8 cellular contexts compared by ENCODE assay signal in genomic region chr20:43590392-43591303, GRCh38. TPM values are rescaled to one million over a fixed set of nuclear protein-coding genes. Genes with fewer than 3 reads are reported as not detected.
DNase-seq lines count a peak whose midpoint lies in the region; ATAC-seq lines count a peak whose summit lies in the region.

Gene IFT52 (plus strand): TSS chr20:43590937. CDS start chr20:43594699, 3,762 bp downstream.

- CTCF ChIA-PET in naive thymus-derived CD4-positive, alpha-beta T cell (lab: Charles Lee): interaction anchor here (0.5 kb wide), 1 partner anchor 68 kb away, joined by 4 read pairs; no protein-coding TSS in a partner anchor

- H3K4me3 ChIP-seq in naive thymus-derived CD4-positive, alpha-beta T cell (ENCODE audit: low read length): peak within 1 kb of the TSS; percentile 90

- H3K4me3 Mint-ChIP-seq in naive thymus-derived CD4-positive, alpha-beta T cell: peak within 1 kb of the TSS; percentile 90 to 97 (median 94)
- peak within 1 kb of the TSS; percentile 94 to 97 for H3K4me3 Mint-ChIP-seq in stimulated activated naive B cell treated with anti-CD40 and anti-IgM and Interleukin-4, amounts not matched to agents 10 μg/mL and 1 μg/mL and 100 μg/mL, for 72 hours

- peaks cover 4 to 9% (median 7%) of the 10 kb centered on the region in 5 donors for H3K36me3 Mint-ChIP-seq in naive thymus-derived CD4-positive, alpha-beta T cell
- H3K36me3 Mint-ChIP-seq in stimulated activated naive B cell treated with anti-CD40 and anti-IgM and Interleukin-4, amounts not matched to agents 10 μg/mL and 1 μg/mL and 100 μg/mL, for 72 hours: peaks cover 7 to 11% of the 10 kb centered on the region in 2 donors

- peak within 1 kb of the TSS; percentile 91 to 98 (median 97) for H3K27ac Mint-ChIP-seq in naive thymus-derived CD4-positive, alpha-beta T cell
- H3K27ac Mint-ChIP-seq in stimulated activated naive B cell treated with anti-CD40 and anti-IgM and Interleukin-4, amounts not matched to agents 10 μg/mL and 1 μg/mL and 100 μg/mL, for 72 hours: peak within 1 kb of the TSS; percentile 96

- peaks cover 5 to 10% of the 10 kb centered on the region in 2 donors for H3K4me1 ChIP-seq in naive thymus-derived CD4-positive, alpha-beta T cell (ENCODE audit: control insufficient read depth in 2 of 2, insufficient read depth in 2 of 2, low read length in 2 of 2)

- peak; percentile 98 for ATAC-seq in GM21825 (IDR thresholded peaks at IDR 0.05; ENCODE audit: unreplicated experiment)
- peak; percentile 98 for ATAC-seq in naive thymus-derived CD4-positive, alpha-beta T cell
- ATAC-seq in stimulated activated naive B cell treated with anti-CD40 and anti-IgM and Interleukin-4, amounts not matched to agents 10 μg/mL and 1 μg/mL and 100 μg/mL, for 72 hours (replicated peaks): peak; percentile 99

- H3K4me1 Mint-ChIP-seq in naive thymus-derived CD4-positive, alpha-beta T cell: peaks cover 17 to 21% (median 21%) of the 10 kb centered on the region in 7 donors
- peaks cover 6 to 18% of the 10 kb centered on the region in 2 donors for H3K4me1 Mint-ChIP-seq in stimulated activated naive B cell treated with anti-CD40 and anti-IgM and Interleukin-4, amounts not matched to agents 10 μg/mL and 1 μg/mL and 100 μg/mL, for 72 hours

- H3K9me3 ChIP-seq in naive thymus-derived CD4-positive, alpha-beta T cell (ENCODE audit: control insufficient read depth in 2 of 3, low read length in 3 of 3): no peaks in the 10 kb centered on the region

- POLR2A ChIA-PET in naive thymus-derived CD4-positive, alpha-beta T cell (lab: Charles Lee): interaction anchor here (0.6 to 1.3 kb wide), 4 partner anchors 72 to 133 kb away, joined by 3 to 9 read pairs (median 3); partner anchors contain the start of gene SRSF6

- H3K27me3 ChIP-seq in naive thymus-derived CD4-positive, alpha-beta T cell (ENCODE audit: control insufficient read depth in 2 of 2, insufficient read depth in 2 of 2, low read length in 2 of 2): no peaks in the 10 kb centered on the region

- peaks cover 0 to 4% (median 0%) of the 10 kb centered on the region in 3 experiments for H3K36me3 ChIP-seq in naive thymus-derived CD4-positive, alpha-beta T cell (ENCODE audit: control insufficient read depth in 2 of 3, insufficient read depth in 3 of 3, low read length in 3 of 3)

- H3K27me3 Mint-ChIP-seq in naive thymus-derived CD4-positive, alpha-beta T cell: peaks cover 0 to 5% (median 0%) of the 10 kb centered on the region in 5 donors
- H3K27me3 Mint-ChIP-seq in stimulated activated naive B cell treated with anti-CD40 and anti-IgM and Interleukin-4, amounts not matched to agents 10 μg/mL and 1 μg/mL and 100 μg/mL, for 72 hours: peaks cover 0 to 6% of the 10 kb centered on the region in 2 donors

- H3K9me3 Mint-ChIP-seq in naive thymus-derived CD4-positive, alpha-beta T cell: no peaks in the 10 kb centered on the region
- no peaks in the 10 kb centered on the region for H3K9me3 Mint-ChIP-seq in stimulated activated naive B cell treated with anti-CD40 and anti-IgM and Interleukin-4, amounts not matched to agents 10 μg/mL and 1 μg/mL and 100 μg/mL, for 72 hours

- H3K27ac ChIP-seq in naive thymus-derived CD4-positive, alpha-beta T cell (ENCODE audit: low read depth, low read length): peak within 1 kb of the TSS; percentile 88

- intact Hi-C loops in naive thymus-derived CD4-positive, alpha-beta T cell (cut with micrococcal nuclease): loop anchor here (1.0 to 10.0 kb wide), 11 partner anchors 76 to 1973 kb away; partner anchors contain the start of genes MYBL2 (in 2 of the 2), OSER1 (in 2 of the 2), SRSF6 (in 2 of the 2) and CHD6 (in 1 of the 2)

- peak; percentile 78 for DNase-seq in DMS79 treated with DMSO at 0.1 percent for 48 hours (lab: John Stamatoyannopoulos, UW)
- DNase-seq in Kasumi-1 (lab: John Stamatoyannopoulos, UW): peak; percentile 84 to 94
- peak; percentile 93 for DNase-seq in RPMI7951 (ENCODE audit: low read depth)
- peak; percentile 77 to 79 for DNase-seq in activated T-helper 1 cell treated with anti-CD3 and anti-CD28 coated beads, Interleukin-2, amount 50 U/mL, for 16 hours (ENCODE audit: low read depth in 1 of 2, low spot score in 1 of 2)
- peak; percentile 91 for DNase-seq in fibroblast of gingiva (ENCODE audit: low read depth)
- peak; percentile 76 to 89 (median 87) for DNase-seq in naive thymus-derived CD4-positive, alpha-beta T cell
- DNase-seq in stimulated activated naive B cell treated with anti-CD40 and anti-IgM and Interleukin-4, amounts not matched to agents 10 μg/mL and 1 μg/mL and 100 μg/mL, for 72 hours: peak; percentile 86

RNA-seq across cellular contexts. Expression of gene IFT52, which starts in this region (rescaled TPM):
- total RNA-seq in RPMI7951 (2014; rRNA removed; shearing (Covaris generic)): 71.4 and 77.5 TPM in 2 replicates
- total RNA-seq in naive thymus-derived CD4-positive, alpha-beta T cell: 10 to 100 TPM; 14.8 to 19.7 (median 16.9) TPM
- 10 to 100 TPM; 32.3 to 34.9 TPM for polyA plus RNA-seq in naive thymus-derived CD4-positive, alpha-beta T cell

Comparison
In these comparisons a context has a peak if more than half of its experiments do, and no peak if none do; other contexts are left out.
1. Peak in every context shown above with its lines: DNase-seq, ATAC-seq, H3K4me3 ChIP-seq and H3K27ac ChIP-seq.